13 cellular contexts compared by ENCODE assay signal in the genomic region with DNA sequence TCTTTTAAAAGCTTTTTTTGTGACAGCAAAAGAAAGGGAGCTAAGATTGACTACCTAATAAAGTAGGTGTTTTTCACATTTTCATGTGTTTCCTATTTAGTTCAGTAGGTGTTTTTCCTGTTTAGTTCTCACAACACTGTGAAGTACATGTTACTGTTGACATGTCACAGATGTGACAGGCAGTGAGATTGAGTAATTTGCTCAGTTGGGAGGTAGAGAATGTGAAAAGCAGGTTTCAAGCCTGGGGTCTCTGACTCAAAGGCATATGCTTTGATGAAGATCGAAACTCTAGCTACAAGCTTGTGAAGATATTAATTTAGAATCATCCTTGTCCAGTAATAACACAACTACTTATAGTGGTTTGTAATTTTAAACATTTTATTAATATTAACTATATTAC. TPM values are rescaled to one million over a fixed set of nuclear protein-coding genes. Genes with fewer than 3 reads are reported as not detected.
DNase-seq lines count a peak whose midpoint lies in the region; ATAC-seq and TF ChIP-seq lines count a peak whose summit lies in the region.
"Had no signal": no experiment of that assay in that cellular context is flagged by ENCODE, and none has a peak within 500 bp of the region (broad histone marks: within the 10 kb centered on the region; RNA-seq: fewer than 3 reads in every experiment).

No MANE protein-coding gene starts in this region.

- H3K4me1 ChIP-seq in BE2C = peaks cover 3% of the 10 kb centered on the region; the same call in 1 of the 2 replicates

- H3F3A ChIP-seq in neural cell (ENCODE audit: insufficient read depth, low read length, poor library complexity, severe bottlenecking) = no peaks in the 10 kb centered on the region

- no peak overlapping the region for H3K4me3 Mint-ChIP-seq in activated T-helper 17 cell treated with anti-CD3 and anti-CD28 coated beads, Interleukin-2, amount 50 U/mL, for 72 hours
- H3K4me3 Mint-ChIP-seq: activated CD4-positive, alpha-beta memory T cell treated with anti-CD3 and anti-CD28 coated beads for 36 hours; stimulated activated naive CD8-positive, alpha-beta T cell treated with anti-CD3 and anti-CD28 coated beads, Interleukin-15, Interleukin-2, amounts not matched to agents 100 ng/mL and 50 ng/mL, for 24 hours had no signal

- no peak overlapping the region for H2AFZ ChIP-seq in neural cell (ENCODE audit: low read depth, low read length)

- no peaks in the 10 kb centered on the region for H3K9me2 ChIP-seq in neural cell (ENCODE audit: insufficient read depth, low read length)

- no peak overlapping the region for H3K27ac ChIP-seq in neural cell (ENCODE audit: low read length)

- H3K4me2 ChIP-seq in neural cell (ENCODE audit: low read length) = no peak overlapping the region

- no peak overlapping the region for H3K27ac Mint-ChIP-seq in activated T-helper 17 cell treated with anti-CD3 and anti-CD28 coated beads, Interleukin-2, amount 50 U/mL, for 72 hours
- H3K27ac Mint-ChIP-seq: activated CD4-positive, alpha-beta memory T cell treated with anti-CD3 and anti-CD28 coated beads for 36 hours; activated naive CD4-positive, alpha-beta T cell treated with anti-CD3 and anti-CD28 coated beads, Interleukin-2, amount 50 U/mL, for 72 hours; stimulated activated naive CD8-positive, alpha-beta T cell treated with anti-CD3 and anti-CD28 coated beads, Interleukin-15, Interleukin-2, amounts not matched to agents 100 ng/mL and 50 ng/mL, for 24 hours had no signal

- H3K9me3 ChIP-seq in neural cell (ENCODE audit: low read length) = no peaks in the 10 kb centered on the region
- no peaks in the 10 kb centered on the region for H3K9me3 ChIP-seq in BE2C

- ATAC-seq in GM18870 (IDR thresholded peaks at IDR 0.05; ENCODE audit: unreplicated experiment) (peak; percentile 81), GM21576 (IDR thresholded peaks at IDR 0.05; ENCODE audit: unreplicated experiment) (peak; percentile 39), HG03060 (IDR thresholded peaks at IDR 0.05; ENCODE audit: low read depth, unreplicated experiment) (peak; percentile 56)
- ATAC-seq in activated T-helper 17 cell treated with anti-CD3 and anti-CD28 coated beads, Interleukin-2, amount 50 U/mL, for 72 hours (replicated peaks) = no peak

- H3K27me3 ChIP-seq in neural cell (ENCODE audit: insufficient read depth, low read depth, low read length) (no peaks in the 10 kb centered on the region), BE2C (no peaks in the 10 kb centered on the region)

- no peaks in the 10 kb centered on the region for H4K20me1 ChIP-seq in neural cell (ENCODE audit: insufficient read depth)

- H3K79me2 ChIP-seq in neural cell (replicated peaks; ENCODE audit: insufficient read depth, low read length) = no peaks in the 10 kb centered on the region

- H3K27me3 Mint-ChIP-seq in activated T-helper 17 cell treated with anti-CD3 and anti-CD28 coated beads, Interleukin-2, amount 50 U/mL, for 72 hours = no peaks in the 10 kb centered on the region
- H3K27me3 Mint-ChIP-seq: activated CD4-positive, alpha-beta memory T cell treated with anti-CD3 and anti-CD28 coated beads for 36 hours; stimulated activated naive CD8-positive, alpha-beta T cell treated with anti-CD3 and anti-CD28 coated beads, Interleukin-15, Interleukin-2, amounts not matched to agents 100 ng/mL and 50 ng/mL, for 24 hours had no signal

- TF ChIP-seq EP300 in neural cell (conservative IDR thresholded peaks at IDR 0.05; ENCODE audit: poor library complexity, severe bottlenecking) = peak; percentile 80

- H3K9me3 Mint-ChIP-seq in activated T-helper 17 cell treated with anti-CD3 and anti-CD28 coated beads, Interleukin-2, amount 50 U/mL, for 72 hours = no peaks in the 10 kb centered on the region
- H3K9me3 Mint-ChIP-seq: activated CD4-positive, alpha-beta memory T cell treated with anti-CD3 and anti-CD28 coated beads for 36 hours; activated naive CD4-positive, alpha-beta T cell treated with anti-CD3 and anti-CD28 coated beads, Interleukin-2, amount 50 U/mL, for 72 hours; stimulated activated naive CD8-positive, alpha-beta T cell treated with anti-CD3 and anti-CD28 coated beads, Interleukin-15, Interleukin-2, amounts not matched to agents 100 ng/mL and 50 ng/mL, for 24 hours had no signal

- H3K36me3 Mint-ChIP-seq in activated T-helper 17 cell treated with anti-CD3 and anti-CD28 coated beads, Interleukin-2, amount 50 U/mL, for 72 hours (ENCODE audit: low read depth) = no peaks in the 10 kb centered on the region
- H3K36me3 Mint-ChIP-seq: activated naive CD4-positive, alpha-beta T cell treated with anti-CD3 and anti-CD28 coated beads, Interleukin-2, amount 50 U/mL, for 72 hours had no signal

- TF ChIP-seq RAD21 in neural cell (conservative IDR thresholded peaks at IDR 0.05) = no peak

- H3K36me3 ChIP-seq in neural cell (ENCODE audit: insufficient read depth, low read length) = no peaks in the 10 kb centered on the region
- H3K36me3 ChIP-seq in BE2C = no peaks in the 10 kb centered on the region

- TF ChIP-seq CTCF in neural cell (IDR thresholded peaks at IDR 0.05; ENCODE audit: poor library complexity, severe bottlenecking) (no peak), BE2C (IDR thresholded peaks at IDR 0.05; ENCODE audit: low read depth, low read length) (no peak)

- no peak overlapping the region for H3K4me3 ChIP-seq in neural cell (ENCODE audit: low read length)
- H3K4me3 ChIP-seq in BE2C (ENCODE audit: low read depth, low read length) = no peak overlapping the region

- no peak overlapping the region for H3K9ac ChIP-seq in neural cell (ENCODE audit: low read length)

- H3K4me1 Mint-ChIP-seq in activated T-helper 17 cell treated with anti-CD3 and anti-CD28 coated beads, Interleukin-2, amount 50 U/mL, for 72 hours = no peaks in the 10 kb centered on the region

- no peak for DNase-seq in BE2C
- DNase-seq in foreskin melanocyte = no peak
- DNase-seq: activated CD4-positive, alpha-beta memory T cell treated with anti-CD3 and anti-CD28 coated beads for 36 hours; midbrain; NCI-H2227 treated with DMSO at 0.1 percent for 48 hours; stimulated activated CD4-positive, alpha-beta T cell treated with anti-CD3 and anti-CD28 coated beads, Interleukin-4, amount 100 ng/mL, for 1 hour had no signal

TF ChIP-seq in neural cell, 6 proteins besides CTCF, POLR2A, EP300 and RAD21:
- TF ChIP-seq SMC3 (conservative IDR thresholded peaks at IDR 0.05; ENCODE audit: poor library complexity) (no peak), TAF1 (IDR thresholded peaks at IDR 0.05; ENCODE audit: low read depth) (no peak), EZH2 (IDR thresholded peaks at IDR 0.05; ENCODE audit: borderline replicate concordance, insufficient read depth, low read length, poor library complexity, severe bottlenecking) (no peak), POLR2AphosphoS5 (IDR thresholded peaks at IDR 0.05) (peak; percentile 86)

RNA-seq across cellular contexts. Expression of a gene that starts 43.1 kb away (rescaled TPM):
- 6.4 and 8.2 TPM in 2 replicates for polyA plus RNA-seq in neural cell
- 12.9 and 16.6 TPM in 2 replicates for polyA minus RNA-seq in neural cell
- 1 to 10 TPM; 3.9 to 4.0 TPM for total RNA-seq in activated T-helper 17 cell treated with anti-CD3 and anti-CD28 coated beads, Interleukin-2, amount 50 U/mL, for 72 hours
- 1.6 TPM for polyA plus RNA-seq in BE2C (2012; ENCODE audit: insufficient read depth, insufficient read length, low read depth)

RNA-seq across cellular contexts. Expression of a gene that starts 44.2 kb away (rescaled TPM):
- polyA plus RNA-seq in neural cell = 28.0 and 29.6 TPM in 2 replicates
- polyA minus RNA-seq in neural cell = 16.1 and 21.0 TPM in 2 replicates
- 1 to 10 TPM; 3.2 to 5.4 TPM for total RNA-seq in activated T-helper 17 cell treated with anti-CD3 and anti-CD28 coated beads, Interleukin-2, amount 50 U/mL, for 72 hours
- polyA plus RNA-seq in BE2C (2012; ENCODE audit: insufficient read depth, insufficient read length, low read depth) = 21.0 TPM
